In genomic region chr3:50170689-50171088, GRCh38 we compare ENCODE assay signal across 13 cellular contexts. TPM values are rescaled to one million over a fixed set of nuclear protein-coding genes. Genes with fewer than 3 reads are reported as not detected.
DNase-seq lines count a peak whose midpoint lies in the region; ATAC-seq and TF ChIP-seq lines count a peak whose summit lies in the region.
"Had no signal": no experiment of that assay in that cellular context is flagged by ENCODE, and none has a peak within 500 bp of the region (broad histone marks: within the 10 kb centered on the region; RNA-seq: fewer than 3 reads in every experiment).

No MANE protein-coding gene starts in this region.

- POLR2A ChIA-PET in PC-3 (lab: Charles Lee; ENCODE audit: unreplicated experiment) = no interaction called here
- POLR2A ChIA-PET in naive thymus-derived CD4-positive, alpha-beta T cell (lab: Charles Lee) = no interaction called here
- POLR2A ChIA-PET in WTC11 (lab: Charles Lee) = no interaction called here

- ATAC-seq in PC-3 = peak; percentile 41
- peak; percentile 69 for ATAC-seq in naive thymus-derived CD4-positive, alpha-beta T cell
- ATAC-seq in WTC11 = no peak
- ATAC-seq in HG03378 (IDR thresholded peaks at IDR 0.05; ENCODE audit: unreplicated experiment) = no peak
- ATAC-seq: stimulated activated naive CD8-positive, alpha-beta T cell treated with anti-CD3 and anti-CD28 coated beads, Interleukin-15, Interleukin-2, amounts not matched to agents 100 U/mL and 50 U/mL, for 24 hours; T-helper 17 cell had no signal

- no peak for TF ChIP-seq CTCF in PC-3 (conservative IDR thresholded peaks at IDR 0.05; ENCODE audit: low read depth, low read length)
- no peak for TF ChIP-seq CTCF in WTC11 (IDR thresholded peaks at IDR 0.05)

- no peaks in the 10 kb centered on the region for H3F3A ChIP-seq in PC-3 (ENCODE audit: low read length, unreplicated experiment)

- no peak overlapping the region for H2AFZ ChIP-seq in PC-3 (ENCODE audit: low read length)

- BruUV-seq in PC-3 (replicated peaks; lab: Mats Ljungman, UMichigan) = no TSS peak

- no peaks in the 10 kb centered on the region for H3K9me3 Mint-ChIP-seq in naive thymus-derived CD4-positive, alpha-beta T cell
- no peaks in the 10 kb centered on the region for H3K9me3 Mint-ChIP-seq in WTC11
- H3K9me3 Mint-ChIP-seq: CD4-positive, alpha-beta memory T cell had no signal

- peak overlapping the region; percentile 96 for H3K27ac ChIP-seq in PC-3 (ENCODE audit: low read length)
- peak overlapping the region; percentile 88 to 98 for H3K27ac ChIP-seq in esophagus (ENCODE audit: low read depth in 2 of 2, low read length in 1 of 2)
- H3K27ac ChIP-seq in naive thymus-derived CD4-positive, alpha-beta T cell (ENCODE audit: low read depth, low read length) = no peak overlapping the region

- H3K27me3 ChIP-seq in PC-3 (ENCODE audit: low read length) (no peaks in the 10 kb centered on the region), esophagus (ENCODE audit: control insufficient read depth in 1 of 2, insufficient read depth in 2 of 2, low read length in 2 of 2) (no peaks in the 10 kb centered on the region)
- no peaks in the 10 kb centered on the region for H3K27me3 ChIP-seq in naive thymus-derived CD4-positive, alpha-beta T cell (ENCODE audit: control insufficient read depth in 2 of 2, insufficient read depth in 2 of 2, low read length in 2 of 2)

- H3K36me3 Mint-ChIP-seq in naive thymus-derived CD4-positive, alpha-beta T cell = no peaks in the 10 kb centered on the region
- peaks cover 13% of the 10 kb centered on the region; the same call in 1 of the 2 replicates for H3K36me3 Mint-ChIP-seq in WTC11
- H3K36me3 Mint-ChIP-seq: CD4-positive, alpha-beta memory T cell had no signal

- peaks cover 66% of the 10 kb centered on the region for H3K4me1 ChIP-seq in PC-3 (ENCODE audit: insufficient read depth, low read length)
- peaks cover 23 to 64% of the 10 kb centered on the region in 2 donors for H3K4me1 ChIP-seq in esophagus (ENCODE audit: control insufficient read depth in 2 of 2, insufficient read depth in 2 of 2, low read length in 1 of 2)
- no peaks in the 10 kb centered on the region for H3K4me1 ChIP-seq in naive thymus-derived CD4-positive, alpha-beta T cell (ENCODE audit: control insufficient read depth in 2 of 2, insufficient read depth in 2 of 2, low read length in 2 of 2)

- CTCF ChIA-PET in PC-3 (lab: Charles Lee) (no interaction called here), WTC11 (lab: Charles Lee) (interaction anchor here (0.5 to 1.9 kb wide), 7 partner anchors 14 to 56 kb away, joined by 3 to 7 read pairs (median 4); no protein-coding TSS in a partner anchor)
- CTCF ChIA-PET in naive thymus-derived CD4-positive, alpha-beta T cell (lab: Charles Lee) = no interaction called here

- H4K20me1 ChIP-seq in PC-3 (ENCODE audit: low read length) = no peaks in the 10 kb centered on the region

- intact Hi-C loops in PC-3 (cut with micrococcal nuclease) = loop anchor here (5.0 kb wide), 1 partner anchor 48 kb away; no protein-coding TSS in a partner anchor
- intact Hi-C loops in naive thymus-derived CD4-positive, alpha-beta T cell (cut with micrococcal nuclease) = no loop called here

- no peak overlapping the region for H3K27ac Mint-ChIP-seq in naive thymus-derived CD4-positive, alpha-beta T cell
- no peak overlapping the region for H3K27ac Mint-ChIP-seq in WTC11
- H3K27ac Mint-ChIP-seq: CD4-positive, alpha-beta memory T cell; T-helper 17 cell had no signal

- H3K4me1 Mint-ChIP-seq in naive thymus-derived CD4-positive, alpha-beta T cell = peaks cover 0 to 6% (median 2%) of the 10 kb centered on the region in 7 donors
- peaks cover 35% of the 10 kb centered on the region for H3K4me1 Mint-ChIP-seq in WTC11

- H3K79me2 ChIP-seq in PC-3 (ENCODE audit: low read length) = peaks cover 52% of the 10 kb centered on the region

- WGBS in esophagus, 2 donors = 65 to 69% methylated on average over 10 of the region's 10 CpGs

- peak overlapping the region; percentile 56 for H3K4me2 ChIP-seq in PC-3 (ENCODE audit: low read length)

- H3K27me3 Mint-ChIP-seq in naive thymus-derived CD4-positive, alpha-beta T cell = no peaks in the 10 kb centered on the region
- no peaks in the 10 kb centered on the region for H3K27me3 Mint-ChIP-seq in WTC11 (ENCODE audit: low read depth)

- peak overlapping the region; percentile 87 for H3K9ac ChIP-seq in PC-3 (ENCODE audit: low read length)

- no peaks in the 10 kb centered on the region for H3K36me3 ChIP-seq in PC-3 (ENCODE audit: low read depth, low read length)
- H3K36me3 ChIP-seq in esophagus (ENCODE audit: control insufficient read depth in 2 of 2, insufficient read depth in 2 of 2, low read length in 1 of 2) = peaks cover 4 to 33% of the 10 kb centered on the region in 2 donors
- no peaks in the 10 kb centered on the region for H3K36me3 ChIP-seq in naive thymus-derived CD4-positive, alpha-beta T cell (ENCODE audit: control insufficient read depth in 2 of 3, insufficient read depth in 3 of 3, low read length in 3 of 3)

- H3K4me3 ChIP-seq in PC-3 (ENCODE audit: low read length) = no peak overlapping the region
- H3K4me3 ChIP-seq in esophagus (ENCODE audit: low read depth in 1 of 2, low read length in 2 of 2) = no peak overlapping the region
- H3K4me3 ChIP-seq in naive thymus-derived CD4-positive, alpha-beta T cell (ENCODE audit: low read length) = no peak overlapping the region

- H3K9me2 ChIP-seq in PC-3 (replicated peaks; ENCODE audit: low read length) = no peaks in the 10 kb centered on the region

- H3K9me3 ChIP-seq in PC-3 (ENCODE audit: low read length) (no peaks in the 10 kb centered on the region), esophagus (ENCODE audit: control insufficient read depth in 2 of 2, insufficient read depth in 1 of 2, low read depth in 1 of 2, low read length in 1 of 2) (no peaks in the 10 kb centered on the region)
- no peaks in the 10 kb centered on the region for H3K9me3 ChIP-seq in naive thymus-derived CD4-positive, alpha-beta T cell (ENCODE audit: control insufficient read depth in 2 of 3, low read length in 3 of 3)

- DNase-seq in AG08396 (ENCODE audit: low spot score) (peak; percentile 47), PC-3 (peak; percentile 71), WTC11 (ENCODE audit: low spot score) (no peak), NCI-H1092 treated with DMSO at 0.1 percent for 48 hours (lab: John Stamatoyannopoulos, UW) (no peak)
- no peak for DNase-seq in naive thymus-derived CD4-positive, alpha-beta T cell
- DNase-seq in activated naive CD4-positive, alpha-beta T cell (lab: John Stamatoyannopoulos, UW) = no peak
- DNase-seq: NCI-H1436; posterior cingulate gyrus; stimulated activated naive CD8-positive, alpha-beta T cell treated with anti-CD3 and anti-CD28 coated beads, Interleukin-15, Interleukin-2, amounts not matched to agents 100 U/mL and 50 U/mL, for 24 hours; T-helper 17 cell had no signal

- H3K4me3 Mint-ChIP-seq in naive thymus-derived CD4-positive, alpha-beta T cell = no peak overlapping the region
- no peak overlapping the region for H3K4me3 Mint-ChIP-seq in WTC11
- H3K4me3 Mint-ChIP-seq: CD4-positive, alpha-beta memory T cell; T-helper 17 cell had no signal

TF ChIP-seq in WTC11, 78 proteins besides CTCF, POLR2A, EP300 and RAD21:
- TF ChIP-seq E2F5 (CRISPR knock-in tag; IDR thresholded peaks at IDR 0.05) (no peak), ZNF423 (CRISPR knock-in tag; IDR thresholded peaks at IDR 0.05) (no peak), EMX1 (CRISPR knock-in tag; IDR thresholded peaks at IDR 0.05) (no peak), ZNF671 (CRISPR knock-in tag; IDR thresholded peaks at IDR 0.05) (no peak), ZBTB21 (CRISPR knock-in tag; IDR thresholded peaks at IDR 0.05; ENCODE audit: borderline replicate concordance) (no peak), CREB1 (CRISPR knock-in tag; IDR thresholded peaks at IDR 0.05) (no peak), ERG (CRISPR knock-in tag; IDR thresholded peaks at IDR 0.05) (no peak)

RNA-seq across cellular contexts. Expression of gene SEMA3F, which starts 15.6 kb away (rescaled TPM):
- total RNA-seq in PC-3 (2014; rRNA removed) = 47.3 and 50.5 TPM in 2 replicates
- 10 to 100 TPM; 55.4 to 79.6 TPM for polyA plus RNA-seq in esophagus
- 1 to 10 TPM in 1 of 5 experiments, under 1 TPM in 2, not detected in 2; 0.34 to 1.1 (median 0.69) TPM for total RNA-seq in naive thymus-derived CD4-positive, alpha-beta T cell
- not detected for polyA plus RNA-seq in naive thymus-derived CD4-positive, alpha-beta T cell
- total RNA-seq in WTC11 (2021) = 49.0 to 52.0 TPM (median 52.0 TPM) in 3 replicates
- total RNA-seq: CD4-positive, alpha-beta memory T cell had no signal
- polyA plus RNA-seq: CD4-positive, alpha-beta memory T cell had no signal

RNA-seq across cellular contexts. Expression of gene GNAT1, which starts 20.7 kb away (rescaled TPM):
- 0.22 TPM in 1 of 2 replicates, not detected in the other for total RNA-seq in PC-3 (2014; rRNA removed)
- polyA plus RNA-seq in esophagus = under 1 TPM; 0.02 to 0.07 TPM
- total RNA-seq in naive thymus-derived CD4-positive, alpha-beta T cell = 1 to 10 TPM in 1 of 5 experiments, under 1 TPM in 1, not detected in 3; 0.24 to 1.2 TPM
- polyA plus RNA-seq in naive thymus-derived CD4-positive, alpha-beta T cell = not detected
- 0.13 to 0.39 TPM (median 0.14 TPM) in 3 replicates for total RNA-seq in WTC11 (2021)
- total RNA-seq: CD4-positive, alpha-beta memory T cell had no signal
- polyA plus RNA-seq: CD4-positive, alpha-beta memory T cell had no signal

RNA-seq across cellular contexts. Expression of gene SLC38A3, which starts 34.4 kb away (rescaled TPM):
- 0.17 and 3.3 TPM in 2 replicates for total RNA-seq in PC-3 (2014; rRNA removed)
- polyA plus RNA-seq in esophagus = under 1 TPM; 0.08 to 0.11 TPM
- 1 to 10 TPM in 1 of 5 experiments, not detected in 4; 1.8 TPM for total RNA-seq in naive thymus-derived CD4-positive, alpha-beta T cell
- polyA plus RNA-seq in naive thymus-derived CD4-positive, alpha-beta T cell = not detected
- total RNA-seq in WTC11 (2021) = 0.90 to 1.6 TPM (median 1.3 TPM) in 3 replicates
- total RNA-seq: CD4-positive, alpha-beta memory T cell had no signal
- polyA plus RNA-seq: CD4-positive, alpha-beta memory T cell had no signal

Comparison
In these comparisons a context has a peak if more than half of its experiments do, and no peak if none do; other contexts are left out.
1. DNase-seq: peak in AG08396 (single experiment) and PC-3 (single experiment); none in naive thymus-derived CD4-positive, alpha-beta T cell (0 of 9), WTC11 (single experiment), NCI-H1092 treated with DMSO at 0.1 percent for 48 hours (single experiment) and activated naive CD4-positive, alpha-beta T cell (0 of 4).
2. ATAC-seq: peak in PC-3 (single experiment) and naive thymus-derived CD4-positive, alpha-beta T cell (single experiment); none in WTC11 (single experiment) and HG03378 (single experiment).
3. RNA of gene SEMA3F, which starts 15.6 kb away (total RNA-seq): 47.3 to 50.5 TPM in PC-3 and 49.0 to 52.0 TPM in WTC11; 0.34 to 1.1 TPM in naive thymus-derived CD4-positive, alpha-beta T cell; every median in the first group is over 10 times any median in the second.